ENCODE assay signal across 1 cellular context in genomic region chr17:27396941-27397340, GRCh38.
TF ChIP-seq lines count a peak whose summit lies in the region.

No MANE protein-coding gene starts in this region.

TF ChIP-seq in SK-N-SH, 30 proteins besides CTCF, POLR2A, EP300 and RAD21 (continued from another document):
- TF ChIP-seq TEAD4 (IDR thresholded peaks at IDR 0.05; ENCODE audit: borderline replicate concordance, insufficient read depth) (no peak), FOXJ3 (CRISPR knock-in tag; IDR thresholded peaks at IDR 0.05) (no peak), TAF1 (IDR thresholded peaks at IDR 0.05; ENCODE audit: borderline replicate concordance, low read depth, low read length) (no peak), TCF12 (IDR thresholded peaks at IDR 0.05) (no peak), RCOR1 (IDR thresholded peaks at IDR 0.05; ENCODE audit: low read length) (no peak)
- TF ChIP-seq, protein P1, sequence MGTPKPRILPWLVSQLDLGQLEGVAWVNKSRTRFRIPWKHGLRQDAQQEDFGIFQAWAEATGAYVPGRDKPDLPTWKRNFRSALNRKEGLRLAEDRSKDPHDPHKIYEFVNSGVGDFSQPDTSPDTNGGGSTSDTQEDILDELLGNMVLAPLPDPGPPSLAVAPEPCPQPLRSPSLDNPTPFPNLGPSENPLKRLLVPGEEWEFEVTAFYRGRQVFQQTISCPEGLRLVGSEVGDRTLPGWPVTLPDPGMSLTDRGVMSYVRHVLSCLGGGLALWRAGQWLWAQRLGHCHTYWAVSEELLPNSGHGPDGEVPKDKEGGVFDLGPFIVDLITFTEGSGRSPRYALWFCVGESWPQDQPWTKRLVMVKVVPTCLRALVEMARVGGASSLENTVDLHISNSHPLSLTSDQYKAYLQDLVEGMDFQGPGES (IDR thresholded peaks at IDR 0.05; ENCODE audit: low read depth, low read length) = no peak
- TF ChIP-seq, protein P2, sequence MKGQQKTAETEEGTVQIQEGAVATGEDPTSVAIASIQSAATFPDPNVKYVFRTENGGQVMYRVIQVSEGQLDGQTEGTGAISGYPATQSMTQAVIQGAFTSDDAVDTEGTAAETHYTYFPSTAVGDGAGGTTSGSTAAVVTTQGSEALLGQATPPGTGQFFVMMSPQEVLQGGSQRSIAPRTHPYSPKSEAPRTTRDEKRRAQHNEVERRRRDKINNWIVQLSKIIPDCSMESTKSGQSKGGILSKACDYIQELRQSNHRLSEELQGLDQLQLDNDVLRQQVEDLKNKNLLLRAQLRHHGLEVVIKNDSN (IDR thresholded peaks at IDR 0.05; ENCODE audit: borderline replicate concordance, low read depth) = no peak
